8 cellular contexts compared by ENCODE assay signal in the genomic region with DNA sequence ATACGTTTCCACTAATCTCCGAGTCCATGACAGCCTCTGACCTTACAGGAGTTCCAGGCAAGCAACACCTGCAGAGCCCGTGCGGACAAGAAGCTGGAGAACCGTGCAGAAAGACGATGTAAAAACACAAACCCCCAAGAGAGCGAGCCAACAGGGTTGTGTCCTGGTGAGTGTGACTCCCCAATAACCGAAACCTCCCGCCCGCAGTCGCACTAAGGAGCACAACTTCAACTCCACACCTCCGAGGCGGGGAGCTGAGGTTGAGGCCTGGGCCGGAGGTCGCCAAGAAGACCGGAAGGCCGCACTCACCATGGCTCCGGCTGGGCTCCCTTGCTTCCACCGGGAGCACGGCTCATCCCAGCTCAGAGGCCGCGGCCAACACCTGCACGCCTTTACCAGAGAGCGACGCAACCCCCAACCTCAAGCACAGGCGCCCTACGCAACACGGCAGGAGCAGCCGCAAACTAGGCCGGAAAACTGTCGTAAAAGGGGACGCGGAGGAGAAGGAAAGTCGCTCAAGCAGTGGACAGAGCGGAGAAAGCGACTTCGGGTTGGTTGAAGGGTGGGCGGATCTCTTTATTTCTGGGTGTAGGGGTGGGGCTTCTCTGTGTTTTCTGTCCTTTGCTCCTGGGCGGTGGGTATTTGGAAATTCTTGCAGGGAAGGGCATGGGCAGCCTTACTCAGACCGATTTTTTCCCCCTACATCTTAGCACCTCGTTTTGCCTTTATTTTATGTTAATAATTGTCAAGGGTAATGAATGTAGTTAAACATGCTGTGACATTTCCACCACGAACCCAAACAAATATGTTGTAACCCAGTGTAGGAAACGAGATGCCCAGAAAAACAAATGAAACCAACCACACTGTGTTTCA. TPM values are rescaled to one million over a fixed set of nuclear protein-coding genes. Genes with fewer than 3 reads are reported as not detected.
DNase-seq lines count a peak whose midpoint lies in the region; ATAC-seq, FAIRE-seq and TF ChIP-seq lines count a peak whose summit lies in the region.

A gene (minus strand): TSS at position 446 of the 873 bp plus-strand sequence. CDS start 134 bp downstream, at position 312.

- H3K9me3 ChIP-seq in H1 (ENCODE audit: insufficient read depth in 2 of 2, low read depth in 1 of 2, low read length in 1 of 2), result no peaks in the 10 kb centered on the region

- peaks cover 3% of the 10 kb centered on the region; the same call in 1 of the 2 replicates for H3K79me1 ChIP-seq in H1 (ENCODE audit: low read depth, low read length)

- peaks cover 0 to 30% (median 9%) of the 10 kb centered on the region in 4 experiments; a peak in 5 of 8 replicates for H3K36me3 ChIP-seq in H1 (ENCODE audit: control insufficient read depth in 2 of 4, insufficient read depth in 4 of 4, low read length in 3 of 4)

- H3K18ac ChIP-seq in H1 (ENCODE audit: extremely low read depth, low read length), result no peak within 1 kb of the TSS

- peak; percentile 97 for ATAC-seq in GM21367 (IDR thresholded peaks at IDR 0.05; ENCODE audit: unreplicated experiment)
- peak; percentile 91 for ATAC-seq in memory B cell (ENCODE audit: low read depth)

- H2BK5ac ChIP-seq in H1 (ENCODE audit: low read depth, low read length), result peak within 1 kb of the TSS; percentile 16

- H3K9ac ChIP-seq in H1 (replicated peaks in 1 of 4; ENCODE audit: extremely low read depth in 1 of 4, low read depth in 3 of 4, low read length in 3 of 4), result peak within 1 kb of the TSS; percentile 84 to 91 (median 84)

- peak within 1 kb of the TSS; percentile 81; the same call in 1 of the 2 replicates for H4K8ac ChIP-seq in H1 (ENCODE audit: extremely low read depth, insufficient read depth, low read length)

- WGBS in H1 (ENCODE audit: extremely low coverage in 1 of 2, insufficient coverage in 1 of 2, insufficient read length in 1 of 2, insufficient replicate concordance in 2 of 2, low coverage in 1 of 2, low lambda C conversion rate in 2 of 2, missing lambda C conversion rate in 1 of 2), 2 experiments, result 5% methylated on average over 43 of the region's 43 CpGs; no CpG with 5 or more reads in 1 of the 2 experiments

- H4K5ac ChIP-seq in H1 (ENCODE audit: insufficient read length, low read depth, low read length), result peak within 1 kb of the TSS; percentile 76

- TF ChIP-seq RAD21 in H1 (IDR thresholded peaks at IDR 0.05 in 1 of 2, conservative IDR thresholded peaks at IDR 0.05 in 1 of 2; ENCODE audit: low read depth in 2 of 2, low read length in 2 of 2), result peak; percentile 5 to 22; a peak in 3 of 4 replicates

- H2BK15ac ChIP-seq in H1 (ENCODE audit: low read length), result no peak within 1 kb of the TSS

- H3K4me1 ChIP-seq in H1 (replicated peaks in 1 of 4; ENCODE audit: control insufficient read depth in 3 of 4, insufficient read depth in 4 of 4, low read length in 3 of 4), result no peaks in the 10 kb centered on the region

- TF ChIP-seq EP300 in H1 (IDR thresholded peaks at IDR 0.05; ENCODE audit: borderline replicate concordance in 1 of 2, low read depth in 2 of 2, low read length in 2 of 2), result 0 out of 3 replicates have a peak, but pooled peaks of 1 of the 2 experiments have one; percentile 7

- peak within 1 kb of the TSS; percentile 82 for H3K27ac ChIP-seq in H1 (ENCODE audit: low read depth, low read length)

- peaks cover 6% of the 10 kb centered on the region for H3K27me3 Mint-ChIP-seq in memory B cell

- H3K4me3 ChIP-seq in H1 (ENCODE audit: extremely low read depth in 1 of 4, insufficient read depth in 2 of 4, low read depth in 3 of 4, low read length in 4 of 4), result peak within 1 kb of the TSS; percentile 89 to 97 (median 92)

- TF ChIP-seq POLR2A in H1 (IDR thresholded peaks at IDR 0.05; ENCODE audit: control extremely low read depth in 1 of 2, low read depth in 2 of 2, low read length in 2 of 2), result peak; percentile 93 to 97

- DNase-seq in COLO829 (ENCODE audit: low spot score), result peak; percentile 94
- peak; percentile 84 for DNase-seq in HTR-8/SVneo (ENCODE audit: insufficient read length, low spot score)
- peak; percentile 99 for DNase-seq in NOMO-1 treated with dmso at 0.1 percent for 144 hours (lab: John Stamatoyannopoulos, UW; ENCODE audit: unreplicated experiment)
- peak; percentile 49 to 74 (median 72) for DNase-seq in activated CD8-positive, alpha-beta memory T cell treated with anti-CD3 and anti-CD28 coated beads for 48 hours (ENCODE audit: low read depth in 2 of 3, low spot score in 2 of 3)
- peak; percentile 89 to 93 for DNase-seq in H1 (ENCODE audit: low read depth in 1 of 2, low spot score in 2 of 2)
- DNase-seq in memory B cell (ENCODE audit: low spot score in 2 of 2), result peak; percentile 76 to 85
- peak; percentile 77 for DNase-seq in stimulated activated CD8-positive, alpha-beta memory T cell treated with anti-CD3 and anti-CD28 coated beads, Interleukin-12 subunit alpha, Interleukin-12 subunit beta, amount 100 ng/mL, for 24 hours (ENCODE audit: extremely low read depth)

- no peaks in the 10 kb centered on the region for H4K20me1 ChIP-seq in H1 (replicated peaks in 1 of 2; ENCODE audit: control insufficient read depth in 1 of 2, insufficient read depth in 2 of 2, low read length in 2 of 2)

- POLR2A ChIA-PET in H1 (lab: Charles Lee; ENCODE audit: partially characterized antibody), result interaction anchor here (0.6 to 1.2 kb wide), 7 partner anchors 9 to 77 kb away, joined by 3 to 8 read pairs (median 4); a partner anchor contains a TSS

- peaks cover 8% of the 10 kb centered on the region for H3K4me1 Mint-ChIP-seq in memory B cell

- H2BK20ac ChIP-seq in H1 (ENCODE audit: low read length), result no peak within 1 kb of the TSS

- peak within 1 kb of the TSS; percentile 15 for H4K91ac ChIP-seq in H1 (replicated peaks; ENCODE audit: insufficient read length, low read length)

- no peak within 1 kb of the TSS for H3K14ac ChIP-seq in H1 (ENCODE audit: insufficient read length)

- CTCF ChIA-PET in H1 (lab: Charles Lee; ENCODE audit: partially characterized antibody), result interaction anchor here (0.7 kb wide), 2 partner anchors 132 to 931 kb away, joined by 3 read pairs; no protein-coding TSS in a partner anchor

- no peak within 1 kb of the TSS for H2BK120ac ChIP-seq in H1 (replicated peaks; ENCODE audit: low read depth, low read length)

- H3K79me2 ChIP-seq in H1 (ENCODE audit: control insufficient read depth in 1 of 2, insufficient read depth in 2 of 2, low read length in 2 of 2), result peaks cover 0 to 19% of the 10 kb centered on the region in 2 experiments; a peak in 2 of 4 replicates

- H3K36me3 Mint-ChIP-seq in memory B cell, result peaks cover 6% of the 10 kb centered on the region

- H3K4ac ChIP-seq in H1 (replicated peaks; ENCODE audit: insufficient read length, low read depth, low read length), result peak within 1 kb of the TSS; percentile 88

- H3K4me2 ChIP-seq in H1 (ENCODE audit: insufficient read depth in 1 of 2, low read depth in 2 of 2, low read length in 2 of 2), result peak within 1 kb of the TSS; percentile 91 to 94

- H2AFZ ChIP-seq in H1 (ENCODE audit: low read length), result peak within 1 kb of the TSS; percentile 78

- H3K23me2 ChIP-seq in H1 (ENCODE audit: low read depth, low read length), result peaks cover 4% of the 10 kb centered on the region; the same call in 1 of the 2 replicates

- H3K23ac ChIP-seq in H1 (ENCODE audit: insufficient read length), result no peak within 1 kb of the TSS

- peak within 1 kb of the TSS; percentile 100 for H3K4me3 Mint-ChIP-seq in memory B cell

- H2AK5ac ChIP-seq in H1 (ENCODE audit: low read depth, low read length), result no peak within 1 kb of the TSS; the same call in 1 of the 2 replicates

- peak within 1 kb of the TSS; percentile 93 for H3K27ac Mint-ChIP-seq in memory B cell

- no peaks in the 10 kb centered on the region for H3K27me3 ChIP-seq in H1 (replicated peaks in 1 of 4; ENCODE audit: control insufficient read depth in 3 of 4, extremely low read depth in 1 of 4, insufficient read depth in 3 of 4, low read length in 3 of 4)

- TF ChIP-seq CTCF in H1 (IDR thresholded peaks at IDR 0.05; ENCODE audit: control extremely low read depth in 1 of 3, insufficient read depth in 1 of 3, low read depth in 1 of 3, low read length in 3 of 3), result no peak

- peak within 1 kb of the TSS; percentile 63 for H3K56ac ChIP-seq in H1 (replicated peaks; ENCODE audit: insufficient read length, low read depth, low read length)

- peak; percentile 54 for FAIRE-seq in HTR-8/SVneo (lab: Jason Lieb, UNC)
- peak; percentile 74 for FAIRE-seq in H1 (lab: Jason Lieb, UNC)

- H2BK12ac ChIP-seq in H1 (ENCODE audit: low read depth, low read length), result no peak within 1 kb of the TSS

- H3K9me3 Mint-ChIP-seq in memory B cell, result no peaks in the 10 kb centered on the region

TF ChIP-seq in H1, 55 proteins besides CTCF, POLR2A, EP300 and RAD21 (continues in another document):
- TF ChIP-seq SP1 (IDR thresholded peaks at IDR 0.05; ENCODE audit: low read depth, low read length) (no peak), CEBPB (IDR thresholded peaks at IDR 0.05; ENCODE audit: low read depth, low read length) (peak; percentile 35; the same call in 1 of the 2 replicates), RBBP5 (IDR thresholded peaks at IDR 0.05; ENCODE audit: borderline replicate concordance, low read depth, low read length) (peak; percentile 90), YY1 (IDR thresholded peaks at IDR 0.05; ENCODE audit: low read depth, low read length) (peak; percentile 69; the same call in 1 of the 2 replicates), PHF8 (conservative IDR thresholded peaks at IDR 0.05; ENCODE audit: low read depth, low read length) (peak; percentile 93), KDM4A (IDR thresholded peaks at IDR 0.05; ENCODE audit: low read depth, low read length, severe bottlenecking) (peak; percentile 84), KDM5A (IDR thresholded peaks at IDR 0.05; ENCODE audit: low read length) (no peak), GABPA (IDR thresholded peaks at IDR 0.05; ENCODE audit: borderline replicate concordance, insufficient read depth, low read length) (peak; percentile 64; the same call in 1 of the 2 replicates), POU5F1 (IDR thresholded peaks at IDR 0.05; ENCODE audit: low read depth, low read length) (no peak), TAF1 (IDR thresholded peaks at IDR 0.05; ENCODE audit: low read depth, low read length) (peak; percentile 96), CBX5 (IDR thresholded peaks at IDR 0.05; ENCODE audit: low read depth, low read length) (no peak), NRF1 (IDR thresholded peaks at IDR 0.05; ENCODE audit: low read depth, low read length) (peak; percentile 22; the same call in 1 of the 2 replicates), ASH2L (IDR thresholded peaks at IDR 0.05; ENCODE audit: low read length) (peak; percentile 58)

RNA-seq across cellular contexts. Expression of the gene that starts here (rescaled TPM):
- total RNA-seq in H1 (2021; fragmentation: NEBNext Ultra II Directional; extraction: Animal tissue kit (Norgen Biotek cat#: 25700)), result 82.2 and 90.9 TPM in 2 replicates
- polyA plus RNA-seq in H1 (2011; rRNA removed), result 62.4 and 65.9 TPM in 2 replicates
- polyA plus RNA-seq in H1 (2011; cell fraction: cytosol; rRNA removed), result 77.3 TPM
- polyA plus RNA-seq in H1 (2011; cell fraction: nucleus; rRNA removed), result 64.1 TPM
- polyA plus RNA-seq in H1 (2012, experiment 1 of 2), result 55.0 to 99.3 TPM (median 93.2 TPM) in 4 replicates
- polyA plus RNA-seq in H1 (2012, experiment 2 of 2), result 238 TPM
- polyA plus RNA-seq in H1 (2013, experiment 1 of 2), result 212 TPM
- polyA plus RNA-seq in H1 (2013, experiment 2 of 2), result 215 TPM
- 24.5 and 29.9 TPM in 2 replicates for polyA minus RNA-seq in H1 (2011; rRNA and poly(A)+ RNA removed)
- 20.9 TPM for polyA minus RNA-seq in H1 (2011; cell fraction: cytosol; rRNA and poly(A)+ RNA removed)
- polyA minus RNA-seq in H1 (2011; cell fraction: nucleus; rRNA and poly(A)+ RNA removed), result 37.7 TPM

Comparison
In these comparisons a context has a peak if more than half of its experiments do, and no peak if none do; other contexts are left out.
1. Peak in every context shown above with its lines: DNase-seq, ATAC-seq, H3K4me3 ChIP-seq and H3K27ac ChIP-seq.